ENCODE assay signal across 29 cellular contexts in genomic region chr2:98102878-98103277, GRCh38.
"Had no signal": no experiment of that assay in that cellular context is flagged by ENCODE, and none has a peak within 500 bp of the region (broad histone marks: within the 10 kb centered on the region; RNA-seq: fewer than 3 reads in every experiment).

No MANE protein-coding gene starts in this region.

- H3K4me3 ChIP-seq: adrenal gland, body of pancreas, esophagus squamous epithelium, gastroesophageal sphincter, heart right ventricle, hepatocyte had no signal

- ATAC-seq: activated CD4-positive, alpha-beta T cell treated with anti-CD3 and anti-CD28 coated beads for 36 hours; activated CD8-positive, alpha-beta memory T cell treated with anti-CD3 and anti-CD28 coated beads, Interleukin-2, amount 10 ng/mL, durations not matched to agents 7 days and 5 days; activated CD8-positive, alpha-beta T cell treated with anti-CD3 and anti-CD28 coated beads, Interleukin-2, amount 10 ng/mL, durations not matched to agents 7 days and 5 days; activated naive CD8-positive, alpha-beta T cell treated with anti-CD3 and anti-CD28 coated beads, Interleukin-2, amount 50 U/mL, for 24 hours; body of pancreas; effector memory CD8-positive, alpha-beta T cell; gastroesophageal sphincter; heart right ventricle had no signal

- H3K4me1 ChIP-seq: adrenal gland, esophagus squamous epithelium, gastroesophageal sphincter had no signal

- H3K36me3 ChIP-seq: adrenal gland, esophagus squamous epithelium, gastroesophageal sphincter, heart right ventricle had no signal

- H3K27ac ChIP-seq: adrenal gland, body of pancreas, epithelial cell of prostate, esophagus squamous epithelium, gastroesophageal sphincter, heart right ventricle, hepatocyte had no signal

- H3K9me3 ChIP-seq: adrenal gland, body of pancreas had no signal

- DNase-seq: activated CD4-positive, alpha-beta memory T cell treated with anti-CD3 and anti-CD28 coated beads for 36 hours; activated CD4-positive, alpha-beta T cell treated with anti-CD3 and anti-CD28 coated beads for 36 hours; activated CD4-positive, alpha-beta T cell treated with anti-CD3 and anti-CD28 coated beads, Interleukin-2, amount 10 ng/mL, durations not matched to agents 24 days and 14 days; activated CD4-positive, CD25-positive, alpha-beta regulatory T cell; activated CD4-positive, CD25-positive, alpha-beta regulatory T cell treated with anti-CD3 and anti-CD28 coated beads, Interleukin-2, amount 50 U/mL, for 72 hours; activated CD8-positive, alpha-beta memory T cell treated with anti-CD3 and anti-CD28 coated beads, Interleukin-2, amount 10 ng/mL, durations not matched to agents 7 days and 5 days; activated CD8-positive, alpha-beta memory T cell treated with anti-CD3 and anti-CD28 coated beads, Interleukin-2, amount 50 U/mL, for 4 hours; activated CD8-positive, alpha-beta T cell treated with anti-CD3 and anti-CD28 coated beads, Interleukin-2, amount 10 ng/mL, durations not matched to agents 7 days and 5 days; activated effector memory CD4-positive, alpha-beta T cell treated with anti-CD3 and anti-CD28 coated beads, Interleukin-2, amount 50 U/mL, for 16 hours; activated naive CD4-positive, alpha-beta T cell treated with anti-CD3 and anti-CD28 coated beads for 36 hours; activated naive CD8-positive, alpha-beta T cell treated with anti-CD3 and anti-CD28 coated beads for 36 hours; activated naive CD8-positive, alpha-beta T cell treated with anti-CD3 and anti-CD28 coated beads, Interleukin-2, amount 50 U/mL, for 24 hours; activated T-cell treated with anti-CD3 and anti-CD28 coated beads, Interleukin-2, amount 50 U/mL, for 1 hour; activated T-cell treated with anti-CD3 and anti-CD28 coated beads, Interleukin-2, amount 50 U/mL, for 48 hours; adrenal gland; amygdala; aorta; body of pancreas; caudate nucleus; cortex of kidney; dermis blood vessel endothelial cell; effector CD4-positive, alpha-beta T cell; effector memory CD8-positive, alpha-beta T cell; esophagus squamous epithelium; foreskin melanocyte; heart right ventricle had no signal
